Comparison of ENCODE assay signal across 28 cellular contexts in genomic region chr4:98363431-98363830, GRCh38.
"Had no signal": no experiment of that assay in that cellular context is flagged by ENCODE, and none has a peak within 500 bp of the region (broad histone marks: within the 10 kb centered on the region; RNA-seq: fewer than 3 reads in every experiment).

No MANE protein-coding gene starts in this region.

- H3K27ac Mint-ChIP-seq: activated CD8-positive, alpha-beta T cell treated with anti-CD3 and anti-CD28 coated beads, Interleukin-2, amount 10 ng/mL, durations not matched to agents 7 days and 5 days; activated naive CD4-positive, alpha-beta T cell treated with anti-CD3 and anti-CD28 coated beads, Interleukin-2, amount 50 U/mL, for 72 hours; activated naive CD8-positive, alpha-beta T cell treated with anti-CD3 and anti-CD28 coated beads, Interleukin-2, amount 50 U/mL, for 24 hours; brain; T-helper 1 cell treated with Interleukin-12 subunit alpha and Interleukin-12 subunit beta and Interleukin-4 antibody, amounts not matched to agents 30 μg/mL and 1 μg/mL, for 36 hours had no signal

- H3K4me2 ChIP-seq: KMS-11 had no signal

- FAIRE-seq: astrocyte had no signal

- H3K4me1 Mint-ChIP-seq: brain had no signal

- H3K27me3 ChIP-seq: MG63, SJSA1 had no signal

- H3K4me3 ChIP-seq: MG63, SJSA1 had no signal

- H3K9me3 ChIP-seq: SJSA1 had no signal

- H3K4me3 Mint-ChIP-seq: activated CD8-positive, alpha-beta T cell treated with anti-CD3 and anti-CD28 coated beads, Interleukin-2, amount 10 ng/mL, durations not matched to agents 7 days and 5 days; activated naive CD8-positive, alpha-beta T cell treated with anti-CD3 and anti-CD28 coated beads, Interleukin-2, amount 50 U/mL, for 24 hours; brain; IgD-negative memory B cell; T-helper 1 cell treated with Interleukin-12 subunit alpha and Interleukin-12 subunit beta and Interleukin-4 antibody, amounts not matched to agents 30 μg/mL and 1 μg/mL, for 36 hours had no signal

- H3K27ac ChIP-seq: KMS-11, SJSA1 had no signal

- ATAC-seq: activated CD4-positive, CD25-positive, alpha-beta regulatory T cell treated with anti-CD3 and anti-CD28 coated beads, Interleukin-2, amount 50 U/mL, for 24 hours; activated CD8-positive, alpha-beta T cell treated with anti-CD3 and anti-CD28 coated beads, Interleukin-2, amount 10 ng/mL, durations not matched to agents 7 days and 5 days; activated naive CD4-positive, alpha-beta T cell treated with anti-CD3 and anti-CD28 coated beads, Interleukin-2, amount 50 U/mL, for 72 hours; activated naive CD8-positive, alpha-beta T cell treated with anti-CD3 and anti-CD28 coated beads, Interleukin-2, amount 50 U/mL, for 24 hours; Panc1; SK-N-SH treated with all-trans-retinoic acid at 6 μM for 48 hours had no signal

- H3K9ac ChIP-seq: KMS-11 had no signal

- H3K4me1 ChIP-seq: SJSA1 had no signal

- DNase-seq: activated CD4-positive, alpha-beta T cell treated with anti-CD3 and anti-CD28 coated beads for 4 hours; activated CD8-positive, alpha-beta memory T cell treated with anti-CD3 and anti-CD28 coated beads, Interleukin-2, amount 50 U/mL, for 48 hours; activated CD8-positive, alpha-beta T cell treated with anti-CD3 and anti-CD28 coated beads, Interleukin-2, amount 10 ng/mL, durations not matched to agents 7 days and 5 days; activated naive CD8-positive, alpha-beta T cell treated with anti-CD3 and anti-CD28 coated beads, Interleukin-2, amount 50 U/mL, for 24 hours; activated T-cell treated with anti-CD3 and anti-CD28 coated beads, Interleukin-2, amount 50 U/mL, for 1 hour; amygdala; caudate nucleus; MG63; MV-4-11; NCI-H1092 treated with DMSO at 0.1 percent for 48 hours; NCI-H1417 treated with DMSO at 0.1 percent for 48 hours; NCI-H1694; NCI-H2029; NCI-H510A treated with DMSO at 0.1 percent for 48 hours; NCI-H69; NK-92 treated with Interleukin-12 subunit alpha and Interleukin-12 subunit beta, amount 100 ng/mL, for 24 hours; OCI-M1; SHP77 had no signal

- H3K27me3 Mint-ChIP-seq: activated naive CD8-positive, alpha-beta T cell treated with anti-CD3 and anti-CD28 coated beads, Interleukin-2, amount 50 U/mL, for 24 hours; brain; IgD-negative memory B cell had no signal
